Comparison of ENCODE assay signal across 33 cellular contexts in the genomic region with DNA sequence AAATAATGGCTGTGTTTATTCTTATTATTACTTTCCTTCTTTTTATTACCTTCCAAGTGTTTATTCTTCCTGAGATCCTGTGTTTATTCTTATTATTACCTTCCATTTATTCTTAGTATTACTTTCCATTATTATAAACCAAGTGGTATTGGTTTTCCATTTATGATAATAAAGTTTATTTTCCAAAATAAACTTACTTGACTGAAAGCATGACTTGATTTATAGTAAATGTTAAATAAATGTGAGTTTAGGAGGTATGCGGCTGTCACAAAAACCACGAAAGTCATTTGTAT.
"Had no signal": no experiment of that assay in that cellular context is flagged by ENCODE, and none has a peak within 500 bp of the region (broad histone marks: within the 10 kb centered on the region; RNA-seq: fewer than 3 reads in every experiment).

No MANE protein-coding gene starts in this region.

- H3K27ac ChIP-seq: ascending aorta, breast epithelium, cardiac muscle cell, coronary artery, dorsolateral prefrontal cortex, esophagus muscularis mucosa, foreskin keratinocyte, heart left ventricle, WERI-Rb-1 had no signal

- H3K9me3 ChIP-seq: ascending aorta, breast epithelium, esophagus muscularis mucosa, gastrocnemius medialis had no signal

- H3K36me3 ChIP-seq: ascending aorta, breast epithelium, cardiac muscle cell, esophagus muscularis mucosa, gastrocnemius medialis, heart left ventricle, WERI-Rb-1 had no signal

- H3K27ac Mint-ChIP-seq: activated B cell treated with CpG ODN at 0.5 μM for 24 hours; activated CD8-positive, alpha-beta T cell treated with anti-CD3 and anti-CD28 coated beads for 36 hours; activated naive CD4-positive, alpha-beta T cell treated with anti-CD3 and anti-CD28 coated beads, Interleukin-2, amount 10 ng/mL, durations not matched to agents 7 days and 5 days; activated naive CD4-positive, alpha-beta T cell treated with anti-CD3 and anti-CD28 coated beads, Interleukin-2, amount 50 U/mL, for 72 hours; activated naive CD8-positive, alpha-beta T cell treated with anti-CD3 and anti-CD28 coated beads, Interleukin-2, amount 10 ng/mL, durations not matched to agents 7 days and 5 days; activated T-helper 1 cell treated with anti-CD3 and anti-CD28 coated beads, Interleukin-12 subunit alpha, Interleukin-12 subunit beta, Interleukin-2, Interleukin-4 antibody, amounts not matched to agents 30 ng/mL and 10 ng/mL and 1 ng/mL, durations not matched to agents 14 hours and 24 hours and 36 hours; brain; dendritic cell treated with granulocyte-macrophage colony-stimulating factor and Interleukin-4, amounts not matched to agents 40 ng/mL and 50 ng/mL, for 4 days; endodermal cell; T-helper 17 cell; T-helper 2 cell treated with Interferon-gamma antibody and Interleukin-4, amounts not matched to agents 5 μg/mL and 100 μg/mL, for 36 hours had no signal

- DNase-seq: activated B cell treated with CpG ODN at 0.5 μM for 24 hours; activated CD4-positive, alpha-beta T cell treated with anti-CD3 and anti-CD28 coated beads for 48 hours; activated CD4-positive, alpha-beta T cell treated with anti-CD3 and anti-CD28 coated beads, Interleukin-2, amount 50 U/mL, for 1 hour; activated CD4-positive, alpha-beta T cell treated with anti-CD3 and anti-CD28 coated beads, Interleukin-2, amount 50 U/mL, for 48 hours; activated CD8-positive, alpha-beta memory T cell treated with anti-CD3 and anti-CD28 coated beads for 24 hours; activated CD8-positive, alpha-beta T cell treated with anti-CD3 and anti-CD28 coated beads for 36 hours; activated gamma-delta T cell; activated naive CD4-positive, alpha-beta T cell; activated naive CD4-positive, alpha-beta T cell treated with anti-CD3 and anti-CD28 coated beads, Interleukin-2, amount 10 ng/mL, durations not matched to agents 7 days and 5 days; activated naive CD8-positive, alpha-beta T cell treated with anti-CD3 and anti-CD28 coated beads, Interleukin-2, amount 10 ng/mL, durations not matched to agents 7 days and 5 days; activated T-cell treated with anti-CD3 and anti-CD28 coated beads, Interleukin-2, amount 50 U/mL, for 48 hours; central memory CD4-positive, alpha-beta T cell; dorsolateral prefrontal cortex; effector memory CD4-positive, alpha-beta T cell; endodermal cell; erythroblast; foreskin keratinocyte; gastrocnemius medialis; glutamatergic neuron; heart left ventricle; T-helper 17 cell; T1000; WERI-Rb-1 had no signal

- H3K4me3 ChIP-seq: ascending aorta, breast epithelium, cardiac muscle cell, coronary artery, dorsolateral prefrontal cortex, esophagus muscularis mucosa had no signal

- ATAC-seq: activated CD8-positive, alpha-beta T cell treated with anti-CD3 and anti-CD28 coated beads for 36 hours; foreskin keratinocyte; T-helper 17 cell had no signal

- H3K4me1 Mint-ChIP-seq: activated naive CD4-positive, alpha-beta T cell treated with anti-CD3 and anti-CD28 coated beads, Interleukin-2, amount 10 ng/mL, durations not matched to agents 7 days and 5 days; activated naive CD8-positive, alpha-beta T cell treated with anti-CD3 and anti-CD28 coated beads, Interleukin-2, amount 10 ng/mL, durations not matched to agents 7 days and 5 days; T-helper 17 cell had no signal

- H3K4me3 Mint-ChIP-seq: activated naive CD4-positive, alpha-beta T cell treated with anti-CD3 and anti-CD28 coated beads, Interleukin-2, amount 10 ng/mL, durations not matched to agents 7 days and 5 days; brain; dendritic cell treated with granulocyte-macrophage colony-stimulating factor and Interleukin-4, amounts not matched to agents 40 ng/mL and 50 ng/mL, for 4 days; endodermal cell; T-helper 17 cell had no signal

- H3K36me3 Mint-ChIP-seq: activated naive CD4-positive, alpha-beta T cell treated with anti-CD3 and anti-CD28 coated beads, Interleukin-2, amount 10 ng/mL, durations not matched to agents 7 days and 5 days; activated naive CD4-positive, alpha-beta T cell treated with anti-CD3 and anti-CD28 coated beads, Interleukin-2, amount 50 U/mL, for 72 hours; activated naive CD8-positive, alpha-beta T cell treated with anti-CD3 and anti-CD28 coated beads, Interleukin-2, amount 10 ng/mL, durations not matched to agents 7 days and 5 days had no signal

- H3K4me1 ChIP-seq: ascending aorta, breast epithelium, esophagus muscularis mucosa, foreskin keratinocyte had no signal

- H3K9me3 Mint-ChIP-seq: activated B cell treated with CpG ODN at 0.5 μM for 24 hours; activated CD8-positive, alpha-beta T cell treated with anti-CD3 and anti-CD28 coated beads for 36 hours; activated naive CD4-positive, alpha-beta T cell treated with anti-CD3 and anti-CD28 coated beads, Interleukin-2, amount 10 ng/mL, durations not matched to agents 7 days and 5 days; activated naive CD4-positive, alpha-beta T cell treated with anti-CD3 and anti-CD28 coated beads, Interleukin-2, amount 50 U/mL, for 72 hours; activated T-helper 1 cell treated with anti-CD3 and anti-CD28 coated beads, Interleukin-12 subunit alpha, Interleukin-12 subunit beta, Interleukin-2, Interleukin-4 antibody, amounts not matched to agents 30 ng/mL and 10 ng/mL and 1 ng/mL, durations not matched to agents 14 hours and 24 hours and 36 hours; dendritic cell treated with granulocyte-macrophage colony-stimulating factor and Interleukin-4, amounts not matched to agents 40 ng/mL and 50 ng/mL, for 4 days; T-helper 2 cell treated with Interferon-gamma antibody and Interleukin-4, amounts not matched to agents 5 μg/mL and 100 μg/mL, for 36 hours had no signal

- H3K27me3 ChIP-seq: ascending aorta, breast epithelium, dorsolateral prefrontal cortex, gastrocnemius medialis, heart left ventricle had no signal
